ENCODE assay signal across 11 cellular contexts in the genomic region with DNA sequence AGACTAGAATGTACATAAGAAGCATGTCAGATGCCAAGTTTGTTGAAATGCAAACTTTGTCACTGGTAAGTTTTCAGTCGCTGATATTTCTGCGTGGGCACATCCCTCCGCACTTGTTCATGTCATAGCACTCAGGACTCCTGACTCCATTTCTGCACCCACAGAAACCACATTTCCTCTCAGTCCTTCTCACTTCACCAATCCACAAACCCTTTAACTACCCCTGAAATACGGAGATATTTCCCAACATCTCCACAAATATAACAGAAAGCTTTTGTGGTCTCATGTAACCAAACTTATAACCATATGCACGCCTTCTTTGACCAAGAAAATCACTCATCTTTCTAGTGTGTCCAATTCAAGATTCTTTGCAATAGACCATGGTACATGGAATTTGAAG.
A peak's percentile ranks its signal among the peaks of the same experiment; 100 is the strongest.
DNase-seq lines count a peak whose midpoint lies in the region; ATAC-seq lines count a peak whose summit lies in the region.
"Had no signal": no experiment of that assay in that cellular context is flagged by ENCODE, and none has a peak within 500 bp of the region (broad histone marks: within the 10 kb centered on the region; RNA-seq: fewer than 3 reads in every experiment).

No MANE protein-coding gene starts in this region.

- peaks cover 13% of the 10 kb centered on the region for H3K4me1 Mint-ChIP-seq in activated CD8-positive, alpha-beta T cell treated with anti-CD3 and anti-CD28 coated beads, Interleukin-2, amount 10 ng/mL, durations not matched to agents 7 days and 5 days (ENCODE audit: low read depth)

- ATAC-seq in GM19324 (IDR thresholded peaks at IDR 0.05; ENCODE audit: low FRiP score, unreplicated experiment) = peak; percentile 50
- ATAC-seq in HG03175 (IDR thresholded peaks at IDR 0.05; ENCODE audit: unreplicated experiment) = peak; percentile 41
- no peak for ATAC-seq in activated CD8-positive, alpha-beta T cell treated with anti-CD3 and anti-CD28 coated beads, Interleukin-2, amount 10 ng/mL, durations not matched to agents 7 days and 5 days

- peak overlapping the region in 3 of 11 experiments; percentile 27 to 35 (median 31); a peak in 4 of 22 replicates for H3K27ac ChIP-seq in BLaER1 treated with 17β-estradiol and CSF1 and Interleukin-3, amounts not matched to agents 10 nM and 100 nM
- H3K27ac ChIP-seq: cardiac muscle cell had no signal

- H4K20me1 ChIP-seq in BLaER1 treated with 17β-estradiol and CSF1 and Interleukin-3, amounts not matched to agents 10 nM and 100 nM = no peaks in the 10 kb centered on the region

- H3K9ac ChIP-seq in BLaER1 treated with 17β-estradiol and CSF1 and Interleukin-3, amounts not matched to agents 10 nM and 100 nM = no peak overlapping the region

- H3K27me3 ChIP-seq in BLaER1 treated with 17β-estradiol and CSF1 and Interleukin-3, amounts not matched to agents 10 nM and 100 nM = peaks cover 0 to 24% (median 0%) of the 10 kb centered on the region in 11 experiments; a peak in 5 of 22 replicates
- H3K27me3 ChIP-seq: cardiac muscle cell had no signal

- peaks cover 17 to 27% (median 21%) of the 10 kb centered on the region in 10 experiments for H3K4me1 ChIP-seq in BLaER1 treated with 17β-estradiol and CSF1 and Interleukin-3, amounts not matched to agents 10 nM and 100 nM

- no peaks in the 10 kb centered on the region for H3K36me3 ChIP-seq in BLaER1 treated with 17β-estradiol and CSF1 and Interleukin-3, amounts not matched to agents 10 nM and 100 nM
- H3K36me3 ChIP-seq: cardiac muscle cell had no signal

- no peaks in the 10 kb centered on the region for H3K9me3 Mint-ChIP-seq in activated CD8-positive, alpha-beta T cell treated with anti-CD3 and anti-CD28 coated beads, Interleukin-2, amount 10 ng/mL, durations not matched to agents 7 days and 5 days (ENCODE audit: insufficient read depth)

- H3K4me3 Mint-ChIP-seq in activated CD8-positive, alpha-beta T cell treated with anti-CD3 and anti-CD28 coated beads, Interleukin-2, amount 10 ng/mL, durations not matched to agents 7 days and 5 days = no peak overlapping the region

- H3K36me3 Mint-ChIP-seq in activated CD8-positive, alpha-beta T cell treated with anti-CD3 and anti-CD28 coated beads, Interleukin-2, amount 10 ng/mL, durations not matched to agents 7 days and 5 days (ENCODE audit: low read depth) = no peaks in the 10 kb centered on the region

- no peak overlapping the region for H3K27ac Mint-ChIP-seq in activated CD8-positive, alpha-beta T cell treated with anti-CD3 and anti-CD28 coated beads, Interleukin-2, amount 10 ng/mL, durations not matched to agents 7 days and 5 days

- peaks cover 0 to 5% (median 3%) of the 10 kb centered on the region in 11 experiments; a peak in 10 of 22 replicates for H3K9me3 ChIP-seq in BLaER1 treated with 17β-estradiol and CSF1 and Interleukin-3, amounts not matched to agents 10 nM and 100 nM (replicated peaks in 1 of 11)

- H3K27me3 Mint-ChIP-seq in activated CD8-positive, alpha-beta T cell treated with anti-CD3 and anti-CD28 coated beads, Interleukin-2, amount 10 ng/mL, durations not matched to agents 7 days and 5 days (ENCODE audit: low read depth) = peaks cover 5% of the 10 kb centered on the region

- POLR2A ChIA-PET in activated CD8-positive, alpha-beta T cell treated with anti-CD3 and anti-CD28 coated beads, Interleukin-2, amount 10 ng/mL, durations not matched to agents 7 days and 5 days (lab: Charles Lee) = no interaction called here

- peak overlapping the region; percentile 29 to 71 (median 62) for H3K4me2 ChIP-seq in BLaER1 treated with 17β-estradiol and CSF1 and Interleukin-3, amounts not matched to agents 10 nM and 100 nM
- H3K4me2 ChIP-seq: smooth muscle cell had no signal

- CTCF ChIA-PET in activated CD8-positive, alpha-beta T cell treated with anti-CD3 and anti-CD28 coated beads, Interleukin-2, amount 10 ng/mL, durations not matched to agents 7 days and 5 days (lab: Charles Lee) = no interaction called here

- DNase-seq in activated CD8-positive, alpha-beta T cell treated with anti-CD3 and anti-CD28 coated beads, Interleukin-2, amount 10 ng/mL, durations not matched to agents 7 days and 5 days = peak; percentile 24
- DNase-seq in hepatic stellate cell (ENCODE audit: low spot score) = no peak
- DNase-seq in NCI-H524 treated with DMSO at 0.1 percent for 48 hours (lab: John Stamatoyannopoulos, UW) = no peak
- no peak for DNase-seq in NCI-H82 treated with DMSO at 0.1 percent for 48 hours (lab: John Stamatoyannopoulos, UW; ENCODE audit: unreplicated experiment)
- no peak for DNase-seq in NCI-H2171 treated with DMSO at 0.1 percent for 48 hours (lab: John Stamatoyannopoulos, UW)
- DNase-seq: T-helper 9 cell had no signal

- H3K4me3 ChIP-seq in BLaER1 treated with 17β-estradiol and CSF1 and Interleukin-3, amounts not matched to agents 10 nM and 100 nM = no peak overlapping the region
- H3K4me3 ChIP-seq: cardiac muscle cell, smooth muscle cell had no signal
